Comparison of ENCODE assay signal across 8 cellular contexts in genomic region chr12:72272731-72273498, GRCh38. TPM values are rescaled to one million over a fixed set of nuclear protein-coding genes. Genes with fewer than 3 reads are reported as not detected.
A peak's percentile ranks its signal among the peaks of the same experiment; 100 is the strongest.
DNase-seq lines count a peak whose midpoint lies in the region; ATAC-seq lines count a peak whose summit lies in the region.

No MANE protein-coding gene starts in this region.

- intact Hi-C loops in left cardiac atrium (cut with DNase I): no loop called here

- ATAC-seq in left cardiac atrium (peak; percentile 19 to 40), GM21619 (IDR thresholded peaks at IDR 0.05; ENCODE audit: unreplicated experiment) (no peak), GM18907 (IDR thresholded peaks at IDR 0.05; ENCODE audit: unreplicated experiment) (no peak), esophagus mucosa (no peak)

- peak overlapping the region; percentile 65 for H3K27ac ChIP-seq in SJSA1

- DNase-seq in ELR (ENCODE audit: low read depth): peak; percentile 69
- peak; percentile 52 to 77 for DNase-seq in SJSA1 (ENCODE audit: low read depth in 1 of 2, low spot score in 2 of 2)
- DNase-seq in left cardiac atrium: peak; percentile 32
- DNase-seq in retina: peak; percentile 84
- DNase-seq in HCEC 1CT: no peak

- H3K27me3 ChIP-seq in SJSA1 (replicated peaks): no peaks in the 10 kb centered on the region

- H3K4me3 ChIP-seq in SJSA1: peak overlapping the region; percentile 75

- peaks cover 31% of the 10 kb centered on the region for H3K4me1 ChIP-seq in SJSA1 (replicated peaks)

- no peaks in the 10 kb centered on the region for H3K9me3 ChIP-seq in SJSA1 (replicated peaks)

- peaks cover 4% of the 10 kb centered on the region for H3K36me3 ChIP-seq in SJSA1

RNA-seq across cellular contexts. Expression of gene TRHDE, which starts 0.7 kb away (rescaled TPM):
- total RNA-seq in SJSA1 (2014; rRNA removed; shearing (Covaris generic)): 13.4 and 29.5 TPM in 2 replicates
- total RNA-seq in left cardiac atrium (1 to 10 TPM; 3.7 to 6.2 TPM), esophagus mucosa (0.08 TPM)

Comparison
In these comparisons a context has a peak if more than half of its experiments do, and no peak if none do; other contexts are left out.
1. ATAC-seq: peak in left cardiac atrium (2 of 2); none in GM21619 (single experiment), GM18907 (single experiment) and esophagus mucosa (single experiment).